ENCODE assay signal across 26 cellular contexts in the genomic region with DNA sequence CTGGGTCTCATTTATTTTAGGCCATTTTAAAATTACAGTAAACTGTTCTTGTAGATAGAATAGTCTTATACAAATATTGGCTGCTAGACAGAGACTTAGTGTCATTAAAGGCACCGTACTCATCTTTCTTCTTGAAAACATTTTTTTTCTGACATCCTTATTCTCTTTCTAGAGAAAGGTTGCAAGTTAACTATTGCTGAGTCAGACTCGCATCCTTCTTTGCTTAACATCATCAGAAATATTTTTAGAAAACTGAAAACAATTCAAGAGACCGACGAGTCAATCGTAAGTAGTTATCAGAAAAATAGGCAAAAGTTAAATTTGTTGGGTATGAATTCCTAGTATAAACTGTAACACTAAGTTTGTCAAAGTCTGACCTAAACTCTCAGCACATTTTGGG.
"Had no signal": no experiment of that assay in that cellular context is flagged by ENCODE, and none has a peak within 500 bp of the region (broad histone marks: within the 10 kb centered on the region; RNA-seq: fewer than 3 reads in every experiment).

No MANE protein-coding gene starts in this region.

- H3K4me3 ChIP-seq: left ventricle myocardium inferior, lung, pancreas, psoas muscle, stomach, thyroid gland, upper lobe of right lung had no signal

- H3K27ac ChIP-seq: foreskin keratinocyte, left ventricle myocardium inferior, neutrophil, pancreas, psoas muscle, stomach, thyroid gland, upper lobe of right lung, VCaP had no signal

- H3K36me3 ChIP-seq: left ventricle myocardium inferior, neutrophil, pancreas, stomach, thyroid gland, upper lobe of right lung had no signal

- H3K9me3 ChIP-seq: left ventricle myocardium inferior, neutrophil, pancreas, psoas muscle, stomach, thyroid gland, upper lobe of right lung had no signal

- H3K4me3 Mint-ChIP-seq: activated naive CD4-positive, alpha-beta T cell treated with anti-CD3 and anti-CD28 coated beads, Interleukin-2, amount 10 ng/mL, durations not matched to agents 7 days and 5 days; activated naive CD8-positive, alpha-beta T cell treated with anti-CD3 and anti-CD28 coated beads, Interleukin-2, amount 10 ng/mL, durations not matched to agents 7 days and 5 days; activated T-helper 1 cell treated with anti-CD3 and anti-CD28 coated beads, Interleukin-12 subunit alpha, Interleukin-12 subunit beta, Interleukin-2, Interleukin-4 antibody, amounts not matched to agents 30 ng/mL and 10 ng/mL and 1 ng/mL, durations not matched to agents 14 hours and 24 hours and 36 hours; effector memory CD8-positive, alpha-beta T cell; nephron; stimulated activated naive B cell treated with anti-CD40 and anti-IgM and Interleukin-4, amounts not matched to agents 10 μg/mL and 1 μg/mL and 100 μg/mL, for 72 hours had no signal

- H3K27me3 Mint-ChIP-seq: activated naive CD4-positive, alpha-beta T cell treated with anti-CD3 and anti-CD28 coated beads, Interleukin-2, amount 10 ng/mL, durations not matched to agents 7 days and 5 days; activated naive CD8-positive, alpha-beta T cell treated with anti-CD3 and anti-CD28 coated beads, Interleukin-2, amount 10 ng/mL, durations not matched to agents 7 days and 5 days; effector memory CD8-positive, alpha-beta T cell; stimulated activated naive B cell treated with anti-CD40 and anti-IgM and Interleukin-4, amounts not matched to agents 10 μg/mL and 1 μg/mL and 100 μg/mL, for 72 hours had no signal

- H3K4me1 ChIP-seq: foreskin keratinocyte, left ventricle myocardium inferior, pancreas, psoas muscle, stomach, thyroid gland, upper lobe of right lung had no signal

- H3K27ac Mint-ChIP-seq: activated naive CD4-positive, alpha-beta T cell treated with anti-CD3 and anti-CD28 coated beads, Interleukin-2, amount 10 ng/mL, durations not matched to agents 7 days and 5 days; activated naive CD8-positive, alpha-beta T cell treated with anti-CD3 and anti-CD28 coated beads, Interleukin-2, amount 10 ng/mL, durations not matched to agents 7 days and 5 days; activated T-helper 1 cell treated with anti-CD3 and anti-CD28 coated beads, Interleukin-12 subunit alpha, Interleukin-12 subunit beta, Interleukin-2, Interleukin-4 antibody, amounts not matched to agents 30 ng/mL and 10 ng/mL and 1 ng/mL, durations not matched to agents 14 hours and 24 hours and 36 hours; effector memory CD8-positive, alpha-beta T cell; nephron; stimulated activated naive B cell treated with anti-CD40 and anti-IgM and Interleukin-4, amounts not matched to agents 10 μg/mL and 1 μg/mL and 100 μg/mL, for 72 hours had no signal

- H3K9me3 Mint-ChIP-seq: activated naive CD4-positive, alpha-beta T cell treated with anti-CD3 and anti-CD28 coated beads, Interleukin-2, amount 10 ng/mL, durations not matched to agents 7 days and 5 days; activated T-helper 1 cell treated with anti-CD3 and anti-CD28 coated beads, Interleukin-12 subunit alpha, Interleukin-12 subunit beta, Interleukin-2, Interleukin-4 antibody, amounts not matched to agents 30 ng/mL and 10 ng/mL and 1 ng/mL, durations not matched to agents 14 hours and 24 hours and 36 hours; nephron; stimulated activated naive B cell treated with anti-CD40 and anti-IgM and Interleukin-4, amounts not matched to agents 10 μg/mL and 1 μg/mL and 100 μg/mL, for 72 hours had no signal

- ATAC-seq: effector memory CD8-positive, alpha-beta T cell; foreskin keratinocyte; pancreas; psoas muscle; stimulated activated naive B cell treated with anti-CD40 and anti-IgM and Interleukin-4, amounts not matched to agents 10 μg/mL and 1 μg/mL and 100 μg/mL, for 72 hours; upper lobe of right lung had no signal

- DNase-seq: activated CD4-positive, alpha-beta T cell treated with anti-CD3 and anti-CD28 coated beads for 4 hours; activated CD4-positive, alpha-beta T cell treated with anti-CD3 and anti-CD28 coated beads, Interleukin-2, amount 50 U/mL, for 4 hours; activated CD8-positive, alpha-beta memory T cell treated with anti-CD3 and anti-CD28 coated beads for 24 hours; activated gamma-delta T cell; activated naive CD4-positive, alpha-beta T cell treated with anti-CD3 and anti-CD28 coated beads, Interleukin-2, amount 10 ng/mL, durations not matched to agents 7 days and 5 days; activated naive CD8-positive, alpha-beta T cell treated with anti-CD3 and anti-CD28 coated beads, Interleukin-2, amount 10 ng/mL, durations not matched to agents 7 days and 5 days; amygdala; caudate nucleus; cortex of kidney; effector memory CD8-positive, alpha-beta T cell; erythroblast; foreskin keratinocyte; left ventricle myocardium inferior; pancreas; psoas muscle; stimulated activated CD4-positive, alpha-beta T cell treated with anti-CD3 and anti-CD28 coated beads, Interleukin-15, amount 100 ng/mL, for 24 hours; stimulated activated CD4-positive, alpha-beta T cell treated with anti-CD3 and anti-CD28 coated beads, Interleukin-2, amount 100 ng/mL, for 24 hours; stimulated activated naive B cell treated with anti-CD40 and anti-IgM and Interleukin-4, amounts not matched to agents 10 μg/mL and 1 μg/mL and 100 μg/mL, for 72 hours; stomach; thyroid gland; upper lobe of right lung had no signal

- H3K36me3 Mint-ChIP-seq: activated naive CD4-positive, alpha-beta T cell treated with anti-CD3 and anti-CD28 coated beads, Interleukin-2, amount 10 ng/mL, durations not matched to agents 7 days and 5 days; activated naive CD8-positive, alpha-beta T cell treated with anti-CD3 and anti-CD28 coated beads, Interleukin-2, amount 10 ng/mL, durations not matched to agents 7 days and 5 days; stimulated activated naive B cell treated with anti-CD40 and anti-IgM and Interleukin-4, amounts not matched to agents 10 μg/mL and 1 μg/mL and 100 μg/mL, for 72 hours had no signal

- H3K4me1 Mint-ChIP-seq: activated naive CD4-positive, alpha-beta T cell treated with anti-CD3 and anti-CD28 coated beads, Interleukin-2, amount 10 ng/mL, durations not matched to agents 7 days and 5 days; activated naive CD8-positive, alpha-beta T cell treated with anti-CD3 and anti-CD28 coated beads, Interleukin-2, amount 10 ng/mL, durations not matched to agents 7 days and 5 days; stimulated activated naive B cell treated with anti-CD40 and anti-IgM and Interleukin-4, amounts not matched to agents 10 μg/mL and 1 μg/mL and 100 μg/mL, for 72 hours had no signal

- H3K27me3 ChIP-seq: foreskin keratinocyte, neutrophil, pancreas, stomach, thyroid gland, upper lobe of right lung had no signal
